ENCODE assay signal across 8 cellular contexts in genomic region chr5:120388016-120388781, GRCh38.
DNase-seq lines count a peak whose midpoint lies in the region; ATAC-seq lines count a peak whose summit lies in the region.

No MANE protein-coding gene starts in this region.

- peak; percentile 93 for DNase-seq in M059J (ENCODE audit: low read depth)
- peak; percentile 39 for DNase-seq in brain pericyte (ENCODE audit: low read depth, low spot score)
- DNase-seq in renal cortical epithelial cell (ENCODE audit: low read depth): peak; percentile 86
- no peak for DNase-seq in cortex of kidney (lab: John Stamatoyannopoulos, UW)
- no peak for DNase-seq in SHP77 (lab: John Stamatoyannopoulos, UW)
- DNase-seq in caudate nucleus (lab: John Stamatoyannopoulos, UW): no peak
- DNase-seq in NCI-H774 (lab: John Stamatoyannopoulos, UW): no peak

- H3K27ac ChIP-seq in caudate nucleus (ENCODE audit: low read depth, low read length): no peak overlapping the region

- ATAC-seq in GM18858 (IDR thresholded peaks at IDR 0.05; ENCODE audit: unreplicated experiment): peak; percentile 69

Comparison
In these comparisons a context has a peak if more than half of its experiments do, and no peak if none do; other contexts are left out.
1. DNase-seq: peak in M059J (single experiment), brain pericyte (single experiment) and renal cortical epithelial cell (single experiment); none in cortex of kidney (single experiment), SHP77 (0 of 2), caudate nucleus (0 of 61) and NCI-H774 (single experiment).